In genomic region chr2:54603357-54603756, GRCh38 we compare ENCODE assay signal across 10 cellular contexts.
DNase-seq lines count a peak whose midpoint lies in the region; ATAC-seq and TF ChIP-seq lines count a peak whose summit lies in the region.
"Had no signal": no experiment of that assay in that cellular context is flagged by ENCODE, and none has a peak within 500 bp of the region (broad histone marks: within the 10 kb centered on the region; RNA-seq: fewer than 3 reads in every experiment).

No MANE protein-coding gene starts in this region.

- peaks cover 81% of the 10 kb centered on the region for H3K4me1 Mint-ChIP-seq in activated B cell treated with CpG ODN at 0.5 μM for 24 hours

- peak overlapping the region in 10 of 11 experiments; percentile 15 to 72 (median 60); a peak in 19 of 22 replicates for H3K27ac ChIP-seq in BLaER1 treated with 17β-estradiol and CSF1 and Interleukin-3, amounts not matched to agents 10 nM and 100 nM
- peak overlapping the region; percentile 56 for H3K27ac ChIP-seq in psoas muscle

- peaks cover 0 to 16% (median 0%) of the 10 kb centered on the region in 11 experiments; a peak in 4 of 22 replicates for H3K9me3 ChIP-seq in BLaER1 treated with 17β-estradiol and CSF1 and Interleukin-3, amounts not matched to agents 10 nM and 100 nM (replicated peaks in 1 of 11)
- no peaks in the 10 kb centered on the region for H3K9me3 ChIP-seq in psoas muscle

- intact Hi-C loops in activated B cell treated with CpG ODN at 0.5 μM for 24 hours (cut with micrococcal nuclease), result no loop called here
- intact Hi-C loops in psoas muscle (cut with DNase I), result no loop called here

- peaks cover 0 to 94% (median 70%) of the 10 kb centered on the region in 11 experiments; a peak in 19 of 22 replicates for H3K36me3 ChIP-seq in BLaER1 treated with 17β-estradiol and CSF1 and Interleukin-3, amounts not matched to agents 10 nM and 100 nM
- peaks cover 0 to 7% of the 10 kb centered on the region in 2 donors for H3K36me3 ChIP-seq in psoas muscle (ENCODE audit: insufficient read depth in 1 of 2, low read depth in 1 of 2)

- peak overlapping the region; percentile 75 to 96 (median 89) for H3K4me2 ChIP-seq in BLaER1 treated with 17β-estradiol and CSF1 and Interleukin-3, amounts not matched to agents 10 nM and 100 nM

- no peaks in the 10 kb centered on the region for H3K27me3 ChIP-seq in BLaER1 treated with 17β-estradiol and CSF1 and Interleukin-3, amounts not matched to agents 10 nM and 100 nM
- no peaks in the 10 kb centered on the region for H3K27me3 ChIP-seq in psoas muscle (ENCODE audit: insufficient read depth in 3 of 3, low read length in 2 of 3)

- H3K4me1 ChIP-seq in BLaER1 treated with 17β-estradiol and CSF1 and Interleukin-3, amounts not matched to agents 10 nM and 100 nM, result peaks cover 62 to 99% (median 95%) of the 10 kb centered on the region in 10 experiments
- H3K4me1 ChIP-seq in psoas muscle, result peaks cover 80% of the 10 kb centered on the region

- H3K9me3 Mint-ChIP-seq in activated B cell treated with CpG ODN at 0.5 μM for 24 hours, result no peaks in the 10 kb centered on the region

- 34 to 43% (median 42%) methylated on average over 3 of the region's 3 CpGs for WGBS in psoas muscle, 3 donors

- H4K20me1 ChIP-seq in BLaER1 treated with 17β-estradiol and CSF1 and Interleukin-3, amounts not matched to agents 10 nM and 100 nM, result peaks cover 0 to 97% (median 88%) of the 10 kb centered on the region in 11 experiments; a peak in 17 of 22 replicates

- no peak for TF ChIP-seq CTCF in activated B cell treated with CpG ODN at 0.5 μM for 24 hours (IDR thresholded peaks at IDR 0.05)
- TF ChIP-seq CTCF in fibroblast of mammary gland (conservative IDR thresholded peaks at IDR 0.05; ENCODE audit: control insufficient read depth, insufficient read depth, low read depth, low read length), result no peak
- no peak for TF ChIP-seq CTCF in psoas muscle (IDR thresholded peaks at IDR 0.05)

- POLR2A ChIA-PET in activated B cell treated with CpG ODN at 0.5 μM for 24 hours (lab: Charles Lee), result interaction anchor here (0.7 to 3.1 kb wide), 4 partner anchors 9 to 45 kb away, joined by 3 to 15 read pairs (median 6); no protein-coding TSS in a partner anchor

- H3K9ac ChIP-seq in BLaER1 treated with 17β-estradiol and CSF1 and Interleukin-3, amounts not matched to agents 10 nM and 100 nM, result peak overlapping the region in 6 of 11 experiments; percentile 15 to 62 (median 49); a peak in 10 of 22 replicates

- CTCF ChIA-PET in activated B cell treated with CpG ODN at 0.5 μM for 24 hours (lab: Charles Lee), result interaction anchor here (1.4 kb wide), 1 partner anchor 101 kb away, joined by 3 read pairs; no protein-coding TSS in a partner anchor

- H3K27me3 Mint-ChIP-seq in activated B cell treated with CpG ODN at 0.5 μM for 24 hours, result no peaks in the 10 kb centered on the region

- DNase-seq in activated B cell treated with CpG ODN at 0.5 μM for 24 hours, result no peak
- DNase-seq in fibroblast of mammary gland (ENCODE audit: low read depth), result peak; percentile 19
- DNase-seq in psoas muscle, result no peak
- no peak for DNase-seq in stimulated activated CD4-positive, alpha-beta T cell treated with anti-CD3 and anti-CD28 coated beads, Interleukin-1b, Interleukin-23, amount 100 ng/mL, for 48 hours
- no peak for DNase-seq in SKM-1 (lab: John Stamatoyannopoulos, UW; ENCODE audit: unreplicated experiment)
- DNase-seq: midbrain had no signal

- H3K27ac Mint-ChIP-seq in activated B cell treated with CpG ODN at 0.5 μM for 24 hours, result peak overlapping the region; percentile 47

- ATAC-seq in activated B cell treated with CpG ODN at 0.5 μM for 24 hours (ENCODE audit: low read depth) (no peak), psoas muscle (no peak), HG03378 (IDR thresholded peaks at IDR 0.05; ENCODE audit: unreplicated experiment) (no peak), SK-N-SH treated with all-trans-retinoic acid at 6 μM for 48 hours (no peak; the same call in 2 of the 3 replicates)
- ATAC-seq: HCT116 had no signal

- peaks cover 45% of the 10 kb centered on the region for H3K36me3 Mint-ChIP-seq in activated B cell treated with CpG ODN at 0.5 μM for 24 hours (ENCODE audit: low read depth)

- no peak overlapping the region; a peak in 1 of 20 replicates for H3K4me3 ChIP-seq in BLaER1 treated with 17β-estradiol and CSF1 and Interleukin-3, amounts not matched to agents 10 nM and 100 nM
- no peak overlapping the region for H3K4me3 ChIP-seq in fibroblast of mammary gland (ENCODE audit: control insufficient read depth, low read depth, low read length)
- no peak overlapping the region for H3K4me3 ChIP-seq in psoas muscle

- H3K4me3 Mint-ChIP-seq in activated B cell treated with CpG ODN at 0.5 μM for 24 hours, result no peak overlapping the region

TF ChIP-seq in SK-N-SH treated with all-trans-retinoic acid at 6 μM for 48 hours, 23 proteins besides CTCF, POLR2A, EP300 and RAD21:
- TF ChIP-seq ZFP30 (CRISPR knock-in tag; IDR thresholded peaks at IDR 0.05), result no peak
- no peak for TF ChIP-seq PPARA (CRISPR knock-in tag; IDR thresholded peaks at IDR 0.05; ENCODE audit: borderline replicate concordance)
- no peak for TF ChIP-seq OSR1 (CRISPR knock-in tag; IDR thresholded peaks at IDR 0.05)
- TF ChIP-seq TCF4 (CRISPR knock-in tag; IDR thresholded peaks at IDR 0.05; ENCODE audit: borderline replicate concordance), result no peak
- no peak for TF ChIP-seq ZNF8 (CRISPR knock-in tag; IDR thresholded peaks at IDR 0.05)
